Comparison of ENCODE assay signal across 8 cellular contexts in genomic region chr14:106006043-106006442, GRCh38.
DNase-seq lines count a peak whose midpoint lies in the region; ATAC-seq and TF ChIP-seq lines count a peak whose summit lies in the region.
"Not testable (repeated sequence)": the region's sequence is repeated elsewhere in the genome, so short reads cannot be mapped to it uniquely, and the experiment has no call there.

No MANE protein-coding gene starts in this region.

- not testable (repeated sequence) for H3K36me3 ChIP-seq in ascending aorta, left lung

- H3K36me3 Mint-ChIP-seq in T-helper 1 cell treated with Interleukin-12 subunit alpha and Interleukin-12 subunit beta and Interleukin-4 antibody, amounts not matched to agents 30 μg/mL and 1 μg/mL, for 36 hours (ENCODE audit: low read depth); activated CD8-positive, alpha-beta memory T cell treated with anti-CD3 and anti-CD28 coated beads, Interleukin-2, amount 10 ng/mL, durations not matched to agents 7 days and 5 days: not testable (repeated sequence)

- intact Hi-C loops in ascending aorta (cut with DNase I); left lung (cut with DNase I): not testable (repeated sequence)

- ATAC-seq in activated CD8-positive, alpha-beta memory T cell treated with anti-CD3 and anti-CD28 coated beads, Interleukin-2, amount 10 ng/mL, durations not matched to agents 7 days and 5 days: peak; percentile 37
- peak; percentile 57 for ATAC-seq in left lung

- not testable (repeated sequence) for H3K4me3 ChIP-seq in AG10803 (ENCODE audit: low read length); ascending aorta; left lung

- not testable (repeated sequence) for H3K4me1 ChIP-seq in ascending aorta, left lung

- peaks cover 41% of the 10 kb centered on the region for H3K4me1 Mint-ChIP-seq in T-helper 1 cell treated with Interleukin-12 subunit alpha and Interleukin-12 subunit beta and Interleukin-4 antibody, amounts not matched to agents 30 μg/mL and 1 μg/mL, for 36 hours (ENCODE audit: low read depth)
- H3K4me1 Mint-ChIP-seq in activated CD8-positive, alpha-beta memory T cell treated with anti-CD3 and anti-CD28 coated beads, Interleukin-2, amount 10 ng/mL, durations not matched to agents 7 days and 5 days: peaks cover 46% of the 10 kb centered on the region

- not testable (repeated sequence) for H3K9me3 Mint-ChIP-seq in T-helper 1 cell treated with Interleukin-12 subunit alpha and Interleukin-12 subunit beta and Interleukin-4 antibody, amounts not matched to agents 30 μg/mL and 1 μg/mL, for 36 hours; activated CD8-positive, alpha-beta memory T cell treated with anti-CD3 and anti-CD28 coated beads, Interleukin-2, amount 10 ng/mL, durations not matched to agents 7 days and 5 days (ENCODE audit: low read depth)

- peak overlapping the region; percentile 51 for H3K4me3 Mint-ChIP-seq in T-helper 1 cell treated with Interleukin-12 subunit alpha and Interleukin-12 subunit beta and Interleukin-4 antibody, amounts not matched to agents 30 μg/mL and 1 μg/mL, for 36 hours
- H3K4me3 Mint-ChIP-seq in activated CD8-positive, alpha-beta memory T cell treated with anti-CD3 and anti-CD28 coated beads, Interleukin-2, amount 10 ng/mL, durations not matched to agents 7 days and 5 days: not testable (repeated sequence)

- not testable (repeated sequence) for H3K27me3 ChIP-seq in ascending aorta
- peaks cover 0 to 60% of the 10 kb centered on the region in 2 donors for H3K27me3 ChIP-seq in left lung

- peak; percentile 24; the same call in 1 of the 2 replicates for TF ChIP-seq CTCF in AG10803 (conservative IDR thresholded peaks at IDR 0.05; ENCODE audit: low read length)
- TF ChIP-seq CTCF in GM13977 (IDR thresholded peaks at IDR 0.05; ENCODE audit: extremely low read depth, insufficient read depth, missing control alignments): peak; percentile 75
- TF ChIP-seq CTCF in ascending aorta (IDR thresholded peaks at IDR 0.05): peak in 2 of 3 experiments; percentile 7 to 42
- TF ChIP-seq CTCF in left lung (IDR thresholded peaks at IDR 0.05): peak; percentile 40 to 62

- H3K27ac ChIP-seq in ascending aorta, left lung: not testable (repeated sequence)

- H3K27me3 Mint-ChIP-seq in T-helper 1 cell treated with Interleukin-12 subunit alpha and Interleukin-12 subunit beta and Interleukin-4 antibody, amounts not matched to agents 30 μg/mL and 1 μg/mL, for 36 hours (ENCODE audit: low read depth); activated CD8-positive, alpha-beta memory T cell treated with anti-CD3 and anti-CD28 coated beads, Interleukin-2, amount 10 ng/mL, durations not matched to agents 7 days and 5 days: not testable (repeated sequence)

- not testable (repeated sequence) for DNase-seq in AG10803 (ENCODE audit: low read depth); ascending aorta (ENCODE audit: low spot score in 2 of 2); left lung
- DNase-seq in GM13977 (ENCODE audit: low spot score) (peak; percentile 11), NCI-H1694 (lab: John Stamatoyannopoulos, UW) (peak; percentile 61)
- peak; percentile 72 for DNase-seq in activated CD8-positive, alpha-beta memory T cell treated with anti-CD3 and anti-CD28 coated beads, Interleukin-2, amount 10 ng/mL, durations not matched to agents 7 days and 5 days
- DNase-seq in stimulated activated CD4-positive, alpha-beta T cell treated with anti-CD3 and anti-CD28 coated beads, Interleukin-2, amount 100 ng/mL, for 4 hours (ENCODE audit: low read depth): peak; percentile 58

- peak overlapping the region; percentile 82 for H3K27ac Mint-ChIP-seq in T-helper 1 cell treated with Interleukin-12 subunit alpha and Interleukin-12 subunit beta and Interleukin-4 antibody, amounts not matched to agents 30 μg/mL and 1 μg/mL, for 36 hours
- peak overlapping the region; percentile 78 for H3K27ac Mint-ChIP-seq in activated CD8-positive, alpha-beta memory T cell treated with anti-CD3 and anti-CD28 coated beads, Interleukin-2, amount 10 ng/mL, durations not matched to agents 7 days and 5 days

- not testable (repeated sequence) for H3K9me3 ChIP-seq in ascending aorta, left lung

- CTCF ChIA-PET in activated CD8-positive, alpha-beta memory T cell treated with anti-CD3 and anti-CD28 coated beads, Interleukin-2, amount 10 ng/mL, durations not matched to agents 7 days and 5 days (lab: Charles Lee): interaction anchor here (1.5 to 2.3 kb wide), 5 partner anchors 9 to 61 kb away, joined by 4 to 19 read pairs (median 10); no protein-coding TSS in a partner anchor

- in situ Hi-C loops in GM13977 (cut with MboI; ENCODE audit: low pct_unique_long_range_greater_than_20kb, low sequenced_read_pairs, unreplicated experiment): loop anchor here (5.0 to 10.0 kb wide), 2 partner anchors 331 to 454 kb away; no protein-coding TSS in a partner anchor

Comparison
In these comparisons a context has a peak if more than half of its experiments do, and no peak if none do; other contexts are left out.
1. CTCF ChIP-seq: peak in every context shown above with its lines; median percentile 75 in GM13977; 51 in left lung; 24 in ascending aorta; 24 in AG10803.